Comparison of ENCODE assay signal across 9 cellular contexts in genomic region chr22:39661842-39662676, GRCh38.
DNase-seq lines count a peak whose midpoint lies in the region; ATAC-seq and TF ChIP-seq lines count a peak whose summit lies in the region.
"Had no signal": no experiment of that assay in that cellular context is flagged by ENCODE, and none has a peak within 500 bp of the region (broad histone marks: within the 10 kb centered on the region; RNA-seq: fewer than 3 reads in every experiment).

No MANE protein-coding gene starts in this region.

- no peak overlapping the region for H3K9ac ChIP-seq in neural progenitor cell

- no peaks in the 10 kb centered on the region for H3K79me2 ChIP-seq in neural progenitor cell (ENCODE audit: low read depth)

- H4K20me1 ChIP-seq in neural progenitor cell (ENCODE audit: low read depth) = peaks cover 18% of the 10 kb centered on the region

- H3K27ac ChIP-seq in cardiac muscle cell (no peak overlapping the region), neural progenitor cell (no peak overlapping the region), upper lobe of right lung (no peak overlapping the region)

- ATAC-seq in Right ventricle myocardium inferior = no peak
- no peak for ATAC-seq in upper lobe of right lung
- no peak for ATAC-seq in HG03457 (IDR thresholded peaks at IDR 0.05; ENCODE audit: unreplicated experiment)
- ATAC-seq in GM19328 (IDR thresholded peaks at IDR 0.05; ENCODE audit: unreplicated experiment) = no peak
- no peak for ATAC-seq in GM21526 (IDR thresholded peaks at IDR 0.05; ENCODE audit: low FRiP score, unreplicated experiment)

- H3K4me2 ChIP-seq in neural progenitor cell = peak overlapping the region; percentile 81

- H3K36me3 Mint-ChIP-seq in activated naive CD8-positive, alpha-beta T cell = no peaks in the 10 kb centered on the region
- no peaks in the 10 kb centered on the region for H3K36me3 Mint-ChIP-seq in neural progenitor cell

- no peaks in the 10 kb centered on the region for H3K27me3 Mint-ChIP-seq in activated naive CD8-positive, alpha-beta T cell
- peaks cover 45% of the 10 kb centered on the region for H3K27me3 Mint-ChIP-seq in neural progenitor cell (ENCODE audit: insufficient read depth, low read depth)

- H3K27ac Mint-ChIP-seq in activated naive CD8-positive, alpha-beta T cell = no peak overlapping the region
- H3K27ac Mint-ChIP-seq in neural progenitor cell = no peak overlapping the region

- H3K27me3 ChIP-seq in cardiac muscle cell (peaks cover 34% of the 10 kb centered on the region), neural progenitor cell (peaks cover 87% of the 10 kb centered on the region), upper lobe of right lung (peaks cover 64% of the 10 kb centered on the region)

- TF ChIP-seq CTCF in cardiac muscle cell (IDR thresholded peaks at IDR 0.05; ENCODE audit: low read depth, low read length) (no peak), neural progenitor cell (IDR thresholded peaks at IDR 0.05) (no peak), upper lobe of right lung (IDR thresholded peaks at IDR 0.05) (no peak)

- intact Hi-C loops in Right ventricle myocardium inferior (cut with DNase I) (no loop called here), upper lobe of right lung (cut with DNase I) (no loop called here)

- H3K9me3 ChIP-seq in cardiac muscle cell (ENCODE audit: low read depth) (no peaks in the 10 kb centered on the region), neural progenitor cell (ENCODE audit: low read depth) (no peaks in the 10 kb centered on the region), upper lobe of right lung (no peaks in the 10 kb centered on the region)

- H3F3A ChIP-seq in neural progenitor cell (ENCODE audit: low read depth) = peaks cover 10% of the 10 kb centered on the region

- peaks cover 53% of the 10 kb centered on the region for H3K4me1 Mint-ChIP-seq in activated naive CD8-positive, alpha-beta T cell (ENCODE audit: low read depth)
- H3K4me1 Mint-ChIP-seq in neural progenitor cell = peaks cover 18% of the 10 kb centered on the region

- H3K4me3 ChIP-seq in cardiac muscle cell (peak overlapping the region; percentile 27), neural progenitor cell (peak overlapping the region; percentile 51), upper lobe of right lung (peak overlapping the region; percentile 3)
- H3K4me3 ChIP-seq: lung had no signal

- peaks cover 3% of the 10 kb centered on the region for H3K4me1 ChIP-seq in cardiac muscle cell (ENCODE audit: low read depth)
- H3K4me1 ChIP-seq in neural progenitor cell = peaks cover 14% of the 10 kb centered on the region
- peaks cover 3% of the 10 kb centered on the region for H3K4me1 ChIP-seq in upper lobe of right lung

- H2AFZ ChIP-seq in neural progenitor cell (replicated peaks) = peak overlapping the region; percentile 81

- H3K9me3 Mint-ChIP-seq in activated naive CD8-positive, alpha-beta T cell (ENCODE audit: low read depth) = no peaks in the 10 kb centered on the region
- H3K9me3 Mint-ChIP-seq in neural progenitor cell = no peaks in the 10 kb centered on the region

- DNase-seq in cardiac muscle cell (ENCODE audit: low read depth in 1 of 2, low spot score in 1 of 2) = peak in 1 of 2 donors; percentile 48
- DNase-seq in Right ventricle myocardium inferior (ENCODE audit: missing footprints) = no peak
- DNase-seq in neural progenitor cell (ENCODE audit: low spot score) = peak; percentile 78
- no peak for DNase-seq in upper lobe of right lung

- peak overlapping the region; percentile 81 for H3K4me3 Mint-ChIP-seq in activated naive CD8-positive, alpha-beta T cell
- H3K4me3 Mint-ChIP-seq in neural progenitor cell = peak overlapping the region; percentile 46

- H3K36me3 ChIP-seq in cardiac muscle cell (no peaks in the 10 kb centered on the region), neural progenitor cell (no peaks in the 10 kb centered on the region), upper lobe of right lung (no peaks in the 10 kb centered on the region)
